In the genomic region with DNA sequence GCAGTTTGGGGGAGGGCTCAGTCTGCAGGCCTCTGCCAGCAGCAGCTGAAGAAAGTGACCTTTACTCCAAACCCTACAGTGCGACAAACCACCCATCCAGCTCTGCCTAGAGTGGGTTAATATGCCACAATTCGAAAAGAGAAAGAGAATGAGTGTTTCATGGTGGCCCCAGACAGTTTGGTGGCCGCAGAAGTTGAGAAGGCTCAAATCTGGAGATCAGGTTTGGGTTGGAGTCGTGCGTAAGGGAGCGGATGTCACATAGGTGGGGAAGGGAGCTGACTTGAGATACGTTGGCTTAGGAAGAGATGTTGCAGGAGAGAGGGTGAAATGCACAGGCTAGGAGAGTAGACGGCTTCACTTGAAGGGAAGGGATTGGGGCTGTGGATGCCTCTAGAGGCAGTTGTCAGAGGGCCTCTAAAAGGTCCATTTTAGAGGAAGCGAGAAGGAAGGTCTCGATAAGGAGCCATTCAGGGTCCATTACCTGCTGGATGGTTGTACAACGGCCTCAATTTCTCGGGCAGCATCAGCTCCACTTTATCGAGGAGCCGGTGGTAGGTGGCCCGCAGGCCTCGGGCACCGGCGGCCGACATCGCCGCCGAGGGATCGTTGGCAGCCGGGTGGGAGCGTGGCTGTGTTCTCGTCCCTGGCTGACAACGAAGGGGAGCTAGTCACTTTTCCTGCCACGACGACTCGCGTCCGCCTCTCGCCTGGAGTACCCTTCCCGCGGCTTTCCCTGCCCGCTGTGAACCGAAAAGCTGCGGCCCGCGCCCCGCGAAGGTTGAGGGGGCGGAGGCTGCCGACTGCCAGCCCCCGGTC, we compare ENCODE assay signal across 1 cellular context.
TF ChIP-seq lines count a peak whose summit lies in the region.

No MANE protein-coding gene starts in this region.

TF ChIP-seq in HepG2, 621 proteins besides CTCF, POLR2A, EP300 and RAD21 (continued from another document and continues in another):
- TF ChIP-seq, protein P1, sequence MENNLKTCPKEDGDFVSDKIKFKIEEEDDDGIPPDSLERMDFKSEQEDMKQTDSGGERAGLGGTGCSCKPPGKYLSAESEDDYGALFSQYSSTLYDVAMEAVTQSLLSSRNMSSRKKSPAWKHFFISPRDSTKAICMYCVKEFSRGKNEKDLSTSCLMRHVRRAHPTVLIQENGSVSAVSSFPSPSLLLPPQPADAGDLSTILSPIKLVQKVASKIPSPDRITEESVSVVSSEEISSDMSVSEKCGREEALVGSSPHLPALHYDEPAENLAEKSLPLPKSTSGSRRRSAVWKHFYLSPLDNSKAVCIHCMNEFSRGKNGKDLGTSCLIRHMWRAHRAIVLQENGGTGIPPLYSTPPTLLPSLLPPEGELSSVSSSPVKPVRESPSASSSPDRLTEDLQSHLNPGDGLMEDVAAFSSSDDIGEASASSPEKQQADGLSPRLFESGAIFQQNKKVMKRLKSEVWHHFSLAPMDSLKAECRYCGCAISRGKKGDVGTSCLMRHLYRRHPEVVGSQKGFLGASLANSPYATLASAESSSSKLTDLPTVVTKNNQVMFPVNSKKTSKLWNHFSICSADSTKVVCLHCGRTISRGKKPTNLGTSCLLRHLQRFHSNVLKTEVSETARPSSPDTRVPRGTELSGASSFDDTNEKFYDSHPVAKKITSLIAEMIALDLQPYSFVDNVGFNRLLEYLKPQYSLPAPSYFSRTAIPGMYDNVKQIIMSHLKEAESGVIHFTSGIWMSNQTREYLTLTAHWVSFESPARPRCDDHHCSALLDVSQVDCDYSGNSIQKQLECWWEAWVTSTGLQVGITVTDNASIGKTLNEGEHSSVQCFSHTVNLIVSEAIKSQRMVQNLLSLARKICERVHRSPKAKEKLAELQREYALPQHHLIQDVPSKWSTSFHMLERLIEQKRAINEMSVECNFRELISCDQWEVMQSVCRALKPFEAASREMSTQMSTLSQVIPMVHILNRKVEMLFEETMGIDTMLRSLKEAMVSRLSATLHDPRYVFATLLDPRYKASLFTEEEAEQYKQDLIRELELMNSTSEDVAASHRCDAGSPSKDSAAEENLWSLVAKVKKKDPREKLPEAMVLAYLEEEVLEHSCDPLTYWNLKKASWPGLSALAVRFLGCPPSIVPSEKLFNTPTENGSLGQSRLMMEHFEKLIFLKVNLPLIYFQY (CRISPR knock-in tag; IDR thresholded peaks at IDR 0.05; ENCODE audit: borderline replicate concordance) = no peak
- no peak for TF ChIP-seq ZNF713 (CRISPR knock-in tag; IDR thresholded peaks at IDR 0.05)
- no peak for TF ChIP-seq NCOA1 (CRISPR knock-in tag; IDR thresholded peaks at IDR 0.05)
- TF ChIP-seq ZKSCAN1 (IDR thresholded peaks at IDR 0.05; ENCODE audit: low read length) = no peak
- TF ChIP-seq FOXA1 (IDR thresholded peaks at IDR 0.05) = no peak
- no peak for TF ChIP-seq FOXA1 (CRISPR knock-in tag; IDR thresholded peaks at IDR 0.05)
- no peak; the same call in 1 of the 2 replicates for TF ChIP-seq ZNF563 (CRISPR knock-in tag; IDR thresholded peaks at IDR 0.05)
- TF ChIP-seq CENPX (CRISPR knock-in tag; IDR thresholded peaks at IDR 0.05) = no peak
- TF ChIP-seq ZNF782 (CRISPR knock-in tag; IDR thresholded peaks at IDR 0.05; ENCODE audit: borderline replicate concordance) = no peak; the same call in 1 of the 2 replicates
- TF ChIP-seq, protein P2, sequence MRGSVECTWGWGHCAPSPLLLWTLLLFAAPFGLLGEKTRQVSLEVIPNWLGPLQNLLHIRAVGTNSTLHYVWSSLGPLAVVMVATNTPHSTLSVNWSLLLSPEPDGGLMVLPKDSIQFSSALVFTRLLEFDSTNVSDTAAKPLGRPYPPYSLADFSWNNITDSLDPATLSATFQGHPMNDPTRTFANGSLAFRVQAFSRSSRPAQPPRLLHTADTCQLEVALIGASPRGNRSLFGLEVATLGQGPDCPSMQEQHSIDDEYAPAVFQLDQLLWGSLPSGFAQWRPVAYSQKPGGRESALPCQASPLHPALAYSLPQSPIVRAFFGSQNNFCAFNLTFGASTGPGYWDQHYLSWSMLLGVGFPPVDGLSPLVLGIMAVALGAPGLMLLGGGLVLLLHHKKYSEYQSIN (CRISPR knock-in tag; IDR thresholded peaks at IDR 0.05; ENCODE audit: borderline replicate concordance) = no peak
- TF ChIP-seq ZNF180 (CRISPR knock-in tag; IDR thresholded peaks at IDR 0.05; ENCODE audit: borderline replicate concordance, low read depth) = no peak
- TF ChIP-seq TCF7 (IDR thresholded peaks at IDR 0.05; ENCODE audit: low read depth) = no peak
- TF ChIP-seq CBX2 (IDR thresholded peaks at IDR 0.05; ENCODE audit: low read depth, low read length) = no peak
- no peak for TF ChIP-seq CBX2 (CRISPR knock-in tag; IDR thresholded peaks at IDR 0.05; ENCODE audit: low read depth)
- no peak for TF ChIP-seq LCORL (IDR thresholded peaks at IDR 0.05)
- TF ChIP-seq LCORL (CRISPR knock-in tag; IDR thresholded peaks at IDR 0.05) = no peak; the same call in 1 of the 2 replicates
- TF ChIP-seq, protein P3, sequence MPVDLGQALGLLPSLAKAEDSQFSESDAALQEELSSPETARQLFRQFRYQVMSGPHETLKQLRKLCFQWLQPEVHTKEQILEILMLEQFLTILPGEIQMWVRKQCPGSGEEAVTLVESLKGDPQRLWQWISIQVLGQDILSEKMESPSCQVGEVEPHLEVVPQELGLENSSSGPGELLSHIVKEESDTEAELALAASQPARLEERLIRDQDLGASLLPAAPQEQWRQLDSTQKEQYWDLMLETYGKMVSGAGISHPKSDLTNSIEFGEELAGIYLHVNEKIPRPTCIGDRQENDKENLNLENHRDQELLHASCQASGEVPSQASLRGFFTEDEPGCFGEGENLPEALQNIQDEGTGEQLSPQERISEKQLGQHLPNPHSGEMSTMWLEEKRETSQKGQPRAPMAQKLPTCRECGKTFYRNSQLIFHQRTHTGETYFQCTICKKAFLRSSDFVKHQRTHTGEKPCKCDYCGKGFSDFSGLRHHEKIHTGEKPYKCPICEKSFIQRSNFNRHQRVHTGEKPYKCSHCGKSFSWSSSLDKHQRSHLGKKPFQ (CRISPR knock-in tag; IDR thresholded peaks at IDR 0.05; ENCODE audit: insufficient replicate concordance) = no peak
- no peak for TF ChIP-seq HNRNPLL (IDR thresholded peaks at IDR 0.05; ENCODE audit: low read depth, low read length, poor library complexity, severe bottlenecking)
- TF ChIP-seq, protein P4, sequence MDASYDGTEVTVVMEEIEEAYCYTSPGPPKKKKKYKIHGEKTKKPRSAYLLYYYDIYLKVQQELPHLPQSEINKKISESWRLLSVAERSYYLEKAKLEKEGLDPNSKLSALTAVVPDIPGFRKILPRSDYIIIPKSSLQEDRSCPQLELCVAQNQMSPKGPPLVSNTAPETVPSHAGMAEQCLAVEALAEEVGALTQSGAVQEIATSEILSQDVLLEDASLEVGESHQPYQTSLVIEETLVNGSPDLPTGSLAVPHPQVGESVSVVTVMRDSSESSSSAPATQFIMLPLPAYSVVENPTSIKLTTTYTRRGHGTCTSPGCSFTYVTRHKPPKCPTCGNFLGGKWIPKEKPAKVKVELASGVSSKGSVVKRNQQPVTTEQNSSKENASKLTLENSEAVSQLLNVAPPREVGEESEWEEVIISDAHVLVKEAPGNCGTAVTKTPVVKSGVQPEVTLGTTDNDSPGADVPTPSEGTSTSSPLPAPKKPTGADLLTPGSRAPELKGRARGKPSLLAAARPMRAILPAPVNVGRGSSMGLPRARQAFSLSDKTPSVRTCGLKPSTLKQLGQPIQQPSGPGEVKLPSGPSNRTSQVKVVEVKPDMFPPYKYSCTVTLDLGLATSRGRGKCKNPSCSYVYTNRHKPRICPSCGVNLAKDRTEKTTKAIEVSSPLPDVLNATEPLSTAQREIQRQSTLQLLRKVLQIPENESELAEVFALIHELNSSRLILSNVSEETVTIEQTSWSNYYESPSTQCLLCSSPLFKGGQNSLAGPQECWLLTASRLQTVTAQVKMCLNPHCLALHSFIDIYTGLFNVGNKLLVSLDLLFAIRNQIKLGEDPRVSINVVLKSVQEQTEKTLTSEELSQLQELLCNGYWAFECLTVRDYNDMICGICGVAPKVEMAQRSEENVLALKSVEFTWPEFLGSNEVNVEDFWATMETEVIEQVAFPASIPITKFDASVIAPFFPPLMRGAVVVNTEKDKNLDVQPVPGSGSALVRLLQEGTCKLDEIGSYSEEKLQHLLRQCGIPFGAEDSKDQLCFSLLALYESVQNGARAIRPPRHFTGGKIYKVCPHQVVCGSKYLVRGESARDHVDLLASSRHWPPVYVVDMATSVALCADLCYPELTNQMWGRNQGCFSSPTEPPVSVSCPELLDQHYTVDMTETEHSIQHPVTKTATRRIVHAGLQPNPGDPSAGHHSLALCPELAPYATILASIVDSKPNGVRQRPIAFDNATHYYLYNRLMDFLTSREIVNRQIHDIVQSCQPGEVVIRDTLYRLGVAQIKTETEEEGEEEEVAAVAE (CRISPR knock-in tag; IDR thresholded peaks at IDR 0.05; ENCODE audit: borderline replicate concordance) = no peak
- peak; percentile 20; the same call in 1 of the 2 replicates for TF ChIP-seq BRD4 (CRISPR knock-in tag; IDR thresholded peaks at IDR 0.05)
- 0 out of 2 replicates have a peak, but pooled peaks have one; percentile 24 for TF ChIP-seq ZNF468 (CRISPR knock-in tag; IDR thresholded peaks at IDR 0.05)
- TF ChIP-seq, protein P5, sequence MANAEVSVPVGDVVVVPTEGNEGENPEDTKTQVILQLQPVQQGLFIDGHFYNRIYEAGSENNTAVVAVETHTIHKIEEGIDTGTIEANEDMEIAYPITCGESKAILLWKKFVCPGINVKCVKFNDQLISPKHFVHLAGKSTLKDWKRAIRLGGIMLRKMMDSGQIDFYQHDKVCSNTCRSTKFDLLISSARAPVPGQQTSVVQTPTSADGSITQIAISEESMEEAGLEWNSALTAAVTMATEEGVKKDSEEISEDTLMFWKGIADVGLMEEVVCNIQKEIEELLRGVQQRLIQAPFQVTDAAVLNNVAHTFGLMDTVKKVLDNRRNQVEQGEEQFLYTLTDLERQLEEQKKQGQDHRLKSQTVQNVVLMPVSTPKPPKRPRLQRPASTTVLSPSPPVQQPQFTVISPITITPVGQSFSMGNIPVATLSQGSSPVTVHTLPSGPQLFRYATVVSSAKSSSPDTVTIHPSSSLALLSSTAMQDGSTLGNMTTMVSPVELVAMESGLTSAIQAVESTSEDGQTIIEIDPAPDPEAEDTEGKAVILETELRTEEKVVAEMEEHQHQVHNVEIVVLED (CRISPR knock-in tag; IDR thresholded peaks at IDR 0.05; ENCODE audit: borderline replicate concordance) = no peak
- no peak for TF ChIP-seq ZFP41 (CRISPR knock-in tag; IDR thresholded peaks at IDR 0.05; ENCODE audit: borderline replicate concordance)
- no peak for TF ChIP-seq BRCA1 (CRISPR knock-in tag; IDR thresholded peaks at IDR 0.05)
- TF ChIP-seq ZNF644 (CRISPR knock-in tag; IDR thresholded peaks at IDR 0.05; ENCODE audit: low read depth) = no peak
- TF ChIP-seq, protein P6, sequence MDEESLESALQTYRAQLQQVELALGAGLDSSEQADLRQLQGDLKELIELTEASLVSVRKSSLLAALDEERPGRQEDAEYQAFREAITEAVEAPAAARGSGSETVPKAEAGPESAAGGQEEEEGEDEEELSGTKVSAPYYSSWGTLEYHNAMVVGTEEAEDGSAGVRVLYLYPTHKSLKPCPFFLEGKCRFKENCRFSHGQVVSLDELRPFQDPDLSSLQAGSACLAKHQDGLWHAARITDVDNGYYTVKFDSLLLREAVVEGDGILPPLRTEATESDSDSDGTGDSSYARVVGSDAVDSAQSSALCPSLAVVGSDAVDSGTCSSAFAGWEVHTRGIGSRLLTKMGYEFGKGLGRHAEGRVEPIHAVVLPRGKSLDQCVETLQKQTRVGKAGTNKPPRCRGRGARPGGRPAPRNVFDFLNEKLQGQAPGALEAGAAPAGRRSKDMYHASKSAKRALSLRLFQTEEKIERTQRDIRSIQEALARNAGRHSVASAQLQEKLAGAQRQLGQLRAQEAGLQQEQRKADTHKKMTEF (CRISPR knock-in tag; IDR thresholded peaks at IDR 0.05) = no peak
- TF ChIP-seq RNF2 (conservative IDR thresholded peaks at IDR 0.05; ENCODE audit: low read depth) = no peak
- TF ChIP-seq ELF4 (CRISPR knock-in tag; IDR thresholded peaks at IDR 0.05; ENCODE audit: borderline replicate concordance) = no peak
- TF ChIP-seq, protein P7, sequence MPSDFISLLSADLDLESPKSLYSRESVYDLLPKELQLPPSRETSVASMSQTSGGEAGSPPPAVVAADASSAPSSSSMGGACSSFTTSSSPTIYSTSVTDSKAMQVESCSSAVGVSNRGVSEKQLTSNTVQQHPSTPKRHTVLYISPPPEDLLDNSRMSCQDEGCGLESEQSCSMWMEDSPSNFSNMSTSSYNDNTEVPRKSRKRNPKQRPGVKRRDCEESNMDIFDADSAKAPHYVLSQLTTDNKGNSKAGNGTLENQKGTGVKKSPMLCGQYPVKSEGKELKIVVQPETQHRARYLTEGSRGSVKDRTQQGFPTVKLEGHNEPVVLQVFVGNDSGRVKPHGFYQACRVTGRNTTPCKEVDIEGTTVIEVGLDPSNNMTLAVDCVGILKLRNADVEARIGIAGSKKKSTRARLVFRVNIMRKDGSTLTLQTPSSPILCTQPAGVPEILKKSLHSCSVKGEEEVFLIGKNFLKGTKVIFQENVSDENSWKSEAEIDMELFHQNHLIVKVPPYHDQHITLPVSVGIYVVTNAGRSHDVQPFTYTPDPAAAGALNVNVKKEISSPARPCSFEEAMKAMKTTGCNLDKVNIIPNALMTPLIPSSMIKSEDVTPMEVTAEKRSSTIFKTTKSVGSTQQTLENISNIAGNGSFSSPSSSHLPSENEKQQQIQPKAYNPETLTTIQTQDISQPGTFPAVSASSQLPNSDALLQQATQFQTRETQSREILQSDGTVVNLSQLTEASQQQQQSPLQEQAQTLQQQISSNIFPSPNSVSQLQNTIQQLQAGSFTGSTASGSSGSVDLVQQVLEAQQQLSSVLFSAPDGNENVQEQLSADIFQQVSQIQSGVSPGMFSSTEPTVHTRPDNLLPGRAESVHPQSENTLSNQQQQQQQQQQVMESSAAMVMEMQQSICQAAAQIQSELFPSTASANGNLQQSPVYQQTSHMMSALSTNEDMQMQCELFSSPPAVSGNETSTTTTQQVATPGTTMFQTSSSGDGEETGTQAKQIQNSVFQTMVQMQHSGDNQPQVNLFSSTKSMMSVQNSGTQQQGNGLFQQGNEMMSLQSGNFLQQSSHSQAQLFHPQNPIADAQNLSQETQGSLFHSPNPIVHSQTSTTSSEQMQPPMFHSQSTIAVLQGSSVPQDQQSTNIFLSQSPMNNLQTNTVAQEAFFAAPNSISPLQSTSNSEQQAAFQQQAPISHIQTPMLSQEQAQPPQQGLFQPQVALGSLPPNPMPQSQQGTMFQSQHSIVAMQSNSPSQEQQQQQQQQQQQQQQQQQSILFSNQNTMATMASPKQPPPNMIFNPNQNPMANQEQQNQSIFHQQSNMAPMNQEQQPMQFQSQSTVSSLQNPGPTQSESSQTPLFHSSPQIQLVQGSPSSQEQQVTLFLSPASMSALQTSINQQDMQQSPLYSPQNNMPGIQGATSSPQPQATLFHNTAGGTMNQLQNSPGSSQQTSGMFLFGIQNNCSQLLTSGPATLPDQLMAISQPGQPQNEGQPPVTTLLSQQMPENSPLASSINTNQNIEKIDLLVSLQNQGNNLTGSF (CRISPR knock-in tag; IDR thresholded peaks at IDR 0.05) = no peak
- TF ChIP-seq ZNF562 (CRISPR knock-in tag; IDR thresholded peaks at IDR 0.05; ENCODE audit: borderline replicate concordance) = no peak
- TF ChIP-seq CCAR2 (optimal IDR thresholded peaks at IDR 0.05; ENCODE audit: low read depth, low read length) = no peak
- TF ChIP-seq ZNF766 (CRISPR knock-in tag; IDR thresholded peaks at IDR 0.05; ENCODE audit: borderline replicate concordance) = no peak
- no peak; the same call in 2 of the 3 replicates for TF ChIP-seq MXI1 (IDR thresholded peaks at IDR 0.05; ENCODE audit: borderline replicate concordance, low read depth, low read length)
